In genomic region chr6:20811112-20811746, GRCh38 we compare ENCODE assay signal across 1 cellular context.
TF ChIP-seq lines count a peak whose summit lies in the region.

No MANE protein-coding gene starts in this region.

TF ChIP-seq in K562, 482 proteins besides CTCF, POLR2A, EP300 and RAD21 (continued from another document and continues in another):
- TF ChIP-seq, protein P1, sequence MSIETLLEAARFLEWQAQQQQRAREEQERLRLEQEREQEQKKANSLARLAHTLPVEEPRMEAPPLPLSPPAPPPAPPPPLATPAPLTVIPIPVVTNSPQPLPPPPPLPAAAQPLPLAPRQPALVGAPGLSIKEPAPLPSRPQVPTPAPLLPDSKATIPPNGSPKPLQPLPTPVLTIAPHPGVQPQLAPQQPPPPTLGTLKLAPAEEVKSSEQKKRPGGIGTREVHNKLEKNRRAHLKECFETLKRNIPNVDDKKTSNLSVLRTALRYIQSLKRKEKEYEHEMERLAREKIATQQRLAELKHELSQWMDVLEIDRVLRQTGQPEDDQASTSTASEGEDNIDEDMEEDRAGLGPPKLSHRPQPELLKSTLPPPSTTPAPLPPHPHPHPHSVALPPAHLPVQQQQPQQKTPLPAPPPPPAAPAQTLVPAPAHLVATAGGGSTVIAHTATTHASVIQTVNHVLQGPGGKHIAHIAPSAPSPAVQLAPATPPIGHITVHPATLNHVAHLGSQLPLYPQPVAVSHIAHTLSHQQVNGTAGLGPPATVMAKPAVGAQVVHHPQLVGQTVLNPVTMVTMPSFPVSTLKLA (conservative IDR thresholded peaks at IDR 0.05), result peak; percentile 42 to 53; a peak in 3 of 4 replicates
- TF ChIP-seq NR2F6 (CRISPR knock-in tag; IDR thresholded peaks at IDR 0.05), result no peak
- TF ChIP-seq, protein P2, sequence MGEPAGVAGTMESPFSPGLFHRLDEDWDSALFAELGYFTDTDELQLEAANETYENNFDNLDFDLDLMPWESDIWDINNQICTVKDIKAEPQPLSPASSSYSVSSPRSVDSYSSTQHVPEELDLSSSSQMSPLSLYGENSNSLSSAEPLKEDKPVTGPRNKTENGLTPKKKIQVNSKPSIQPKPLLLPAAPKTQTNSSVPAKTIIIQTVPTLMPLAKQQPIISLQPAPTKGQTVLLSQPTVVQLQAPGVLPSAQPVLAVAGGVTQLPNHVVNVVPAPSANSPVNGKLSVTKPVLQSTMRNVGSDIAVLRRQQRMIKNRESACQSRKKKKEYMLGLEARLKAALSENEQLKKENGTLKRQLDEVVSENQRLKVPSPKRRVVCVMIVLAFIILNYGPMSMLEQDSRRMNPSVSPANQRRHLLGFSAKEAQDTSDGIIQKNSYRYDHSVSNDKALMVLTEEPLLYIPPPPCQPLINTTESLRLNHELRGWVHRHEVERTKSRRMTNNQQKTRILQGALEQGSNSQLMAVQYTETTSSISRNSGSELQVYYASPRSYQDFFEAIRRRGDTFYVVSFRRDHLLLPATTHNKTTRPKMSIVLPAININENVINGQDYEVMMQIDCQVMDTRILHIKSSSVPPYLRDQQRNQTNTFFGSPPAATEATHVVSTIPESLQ (CRISPR knock-in tag; IDR thresholded peaks at IDR 0.05), result peak; percentile 64; the same call in 1 of the 2 replicates
- TF ChIP-seq STAT5A (IDR thresholded peaks at IDR 0.05; ENCODE audit: borderline replicate concordance, low read length), result peak; percentile 79
- TF ChIP-seq, protein P3, sequence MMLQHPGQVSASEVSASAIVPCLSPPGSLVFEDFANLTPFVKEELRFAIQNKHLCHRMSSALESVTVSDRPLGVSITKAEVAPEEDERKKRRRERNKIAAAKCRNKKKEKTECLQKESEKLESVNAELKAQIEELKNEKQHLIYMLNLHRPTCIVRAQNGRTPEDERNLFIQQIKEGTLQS (IDR thresholded peaks at IDR 0.05), result peak; percentile 100
- TF ChIP-seq, protein P3 (CRISPR knock-in tag; conservative IDR thresholded peaks at IDR 0.05), result peak; percentile 100
- 0 out of 2 replicates have a peak, but pooled peaks have one; percentile 27 for TF ChIP-seq ZSCAN32 (CRISPR knock-in tag; IDR thresholded peaks at IDR 0.05)
- TF ChIP-seq MAFF (IDR thresholded peaks at IDR 0.05; ENCODE audit: low read length), result peak; percentile 44; the same call in 1 of the 2 replicates
- TF ChIP-seq LCOR (CRISPR knock-in tag; IDR thresholded peaks at IDR 0.05), result peak; percentile 73; the same call in 1 of the 2 replicates
- TF ChIP-seq YY1 (IDR thresholded peaks at IDR 0.05; ENCODE audit: borderline replicate concordance in 1 of 3, control insufficient read depth in 1 of 3, extremely low read depth in 1 of 3, insufficient read depth in 3 of 3, insufficient read length in 1 of 3, insufficient replicate concordance in 2 of 3, low read depth in 1 of 3, low read length in 2 of 3), result no peak
- TF ChIP-seq, protein P4, sequence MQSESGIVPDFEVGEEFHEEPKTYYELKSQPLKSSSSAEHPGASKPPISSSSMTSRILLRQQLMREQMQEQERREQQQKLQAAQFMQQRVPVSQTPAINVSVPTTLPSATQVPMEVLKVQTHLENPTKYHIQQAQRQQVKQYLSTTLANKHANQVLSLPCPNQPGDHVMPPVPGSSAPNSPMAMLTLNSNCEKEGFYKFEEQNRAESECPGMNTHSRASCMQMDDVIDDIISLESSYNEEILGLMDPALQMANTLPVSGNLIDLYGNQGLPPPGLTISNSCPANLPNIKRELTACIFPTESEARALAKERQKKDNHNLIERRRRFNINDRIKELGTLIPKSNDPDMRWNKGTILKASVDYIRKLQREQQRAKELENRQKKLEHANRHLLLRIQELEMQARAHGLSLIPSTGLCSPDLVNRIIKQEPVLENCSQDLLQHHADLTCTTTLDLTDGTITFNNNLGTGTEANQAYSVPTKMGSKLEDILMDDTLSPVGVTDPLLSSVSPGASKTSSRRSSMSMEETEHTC (IDR thresholded peaks at IDR 0.05), result no peak
- TF ChIP-seq, protein P5, sequence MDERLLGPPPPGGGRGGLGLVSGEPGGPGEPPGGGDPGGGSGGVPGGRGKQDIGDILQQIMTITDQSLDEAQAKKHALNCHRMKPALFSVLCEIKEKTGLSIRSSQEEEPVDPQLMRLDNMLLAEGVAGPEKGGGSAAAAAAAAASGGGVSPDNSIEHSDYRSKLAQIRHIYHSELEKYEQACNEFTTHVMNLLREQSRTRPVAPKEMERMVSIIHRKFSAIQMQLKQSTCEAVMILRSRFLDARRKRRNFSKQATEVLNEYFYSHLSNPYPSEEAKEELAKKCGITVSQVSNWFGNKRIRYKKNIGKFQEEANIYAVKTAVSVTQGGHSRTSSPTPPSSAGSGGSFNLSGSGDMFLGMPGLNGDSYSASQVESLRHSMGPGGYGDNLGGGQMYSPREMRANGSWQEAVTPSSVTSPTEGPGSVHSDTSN (CRISPR knock-in tag; IDR thresholded peaks at IDR 0.05; ENCODE audit: low read depth), result no peak
- TF ChIP-seq, protein P5 (tag; conservative IDR thresholded peaks at IDR 0.05; ENCODE audit: low read depth), result peak; percentile 60
- 0 out of 2 replicates have a peak, but pooled peaks have one; percentile 45 for TF ChIP-seq FOXJ3 (CRISPR knock-in tag; IDR thresholded peaks at IDR 0.05)
- TF ChIP-seq SMARCC2 (IDR thresholded peaks at IDR 0.05; ENCODE audit: low read depth), result peak; percentile 93
- TF ChIP-seq, protein P6, sequence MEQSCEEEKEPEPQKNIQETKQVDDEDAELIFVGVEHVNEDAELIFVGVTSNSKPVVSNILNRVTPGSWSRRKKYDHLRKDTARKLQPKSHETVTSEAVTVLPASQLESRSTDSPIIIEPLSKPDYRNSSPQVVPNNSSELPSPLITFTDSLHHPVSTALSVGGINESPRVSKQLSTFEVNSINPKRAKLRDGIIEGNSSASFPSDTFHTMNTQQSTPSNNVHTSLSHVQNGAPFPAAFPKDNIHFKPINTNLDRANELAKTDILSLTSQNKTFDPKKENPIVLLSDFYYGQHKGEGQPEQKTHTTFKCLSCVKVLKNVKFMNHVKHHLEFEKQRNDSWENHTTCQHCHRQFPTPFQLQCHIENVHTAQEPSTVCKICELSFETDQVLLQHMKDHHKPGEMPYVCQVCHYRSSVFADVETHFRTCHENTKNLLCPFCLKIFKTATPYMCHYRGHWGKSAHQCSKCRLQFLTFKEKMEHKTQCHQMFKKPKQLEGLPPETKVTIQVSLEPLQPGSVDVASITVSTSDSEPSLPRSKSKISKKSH (CRISPR knock-in tag; IDR thresholded peaks at IDR 0.05), result no peak
- no peak for TF ChIP-seq ZNF134 (CRISPR knock-in tag; conservative IDR thresholded peaks at IDR 0.05)
- TF ChIP-seq CBX3 (IDR thresholded peaks at IDR 0.05; ENCODE audit: borderline replicate concordance in 1 of 2, low read length in 2 of 2), result peak in 1 of 2 experiments; percentile 59; a peak in 1 of 3 replicates
- no peak for TF ChIP-seq ZNF282 (CRISPR knock-in tag; IDR thresholded peaks at IDR 0.05)
- TF ChIP-seq ETV1 (tag; conservative IDR thresholded peaks at IDR 0.05; ENCODE audit: low read depth), result peak; percentile 44; the same call in 1 of the 2 replicates
- TF ChIP-seq, protein P7, sequence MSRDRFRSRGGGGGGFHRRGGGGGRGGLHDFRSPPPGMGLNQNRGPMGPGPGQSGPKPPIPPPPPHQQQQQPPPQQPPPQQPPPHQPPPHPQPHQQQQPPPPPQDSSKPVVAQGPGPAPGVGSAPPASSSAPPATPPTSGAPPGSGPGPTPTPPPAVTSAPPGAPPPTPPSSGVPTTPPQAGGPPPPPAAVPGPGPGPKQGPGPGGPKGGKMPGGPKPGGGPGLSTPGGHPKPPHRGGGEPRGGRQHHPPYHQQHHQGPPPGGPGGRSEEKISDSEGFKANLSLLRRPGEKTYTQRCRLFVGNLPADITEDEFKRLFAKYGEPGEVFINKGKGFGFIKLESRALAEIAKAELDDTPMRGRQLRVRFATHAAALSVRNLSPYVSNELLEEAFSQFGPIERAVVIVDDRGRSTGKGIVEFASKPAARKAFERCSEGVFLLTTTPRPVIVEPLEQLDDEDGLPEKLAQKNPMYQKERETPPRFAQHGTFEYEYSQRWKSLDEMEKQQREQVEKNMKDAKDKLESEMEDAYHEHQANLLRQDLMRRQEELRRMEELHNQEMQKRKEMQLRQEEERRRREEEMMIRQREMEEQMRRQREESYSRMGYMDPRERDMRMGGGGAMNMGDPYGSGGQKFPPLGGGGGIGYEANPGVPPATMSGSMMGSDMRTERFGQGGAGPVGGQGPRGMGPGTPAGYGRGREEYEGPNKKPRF (IDR thresholded peaks at IDR 0.05; ENCODE audit: low read depth, low read length), result no peak
- peak; percentile 66; the same call in 1 of the 2 replicates for TF ChIP-seq ZNF175 (CRISPR knock-in tag; IDR thresholded peaks at IDR 0.05; ENCODE audit: low read depth)
- TF ChIP-seq ZEB2 (IDR thresholded peaks at IDR 0.05), result peak; percentile 79
- peak; percentile 60 for TF ChIP-seq NFE2 (IDR thresholded peaks at IDR 0.05; ENCODE audit: low read depth)
- peak; percentile 99 for TF ChIP-seq NFATC3 (IDR thresholded peaks at IDR 0.05)
- TF ChIP-seq MAZ (CRISPR knock-in tag; conservative IDR thresholded peaks at IDR 0.05 in 1 of 2, IDR thresholded peaks at IDR 0.05 in 1 of 2), result no peak
- TF ChIP-seq RCOR1 (IDR thresholded peaks at IDR 0.05; ENCODE audit: borderline replicate concordance in 1 of 2, low read depth in 2 of 2, low read length in 2 of 2), result peak in 1 of 2 experiments; percentile 80; a peak in 2 of 4 replicates
- TF ChIP-seq CREM (IDR thresholded peaks at IDR 0.05; ENCODE audit: low read depth), result peak; percentile 56
- TF ChIP-seq, protein P8, sequence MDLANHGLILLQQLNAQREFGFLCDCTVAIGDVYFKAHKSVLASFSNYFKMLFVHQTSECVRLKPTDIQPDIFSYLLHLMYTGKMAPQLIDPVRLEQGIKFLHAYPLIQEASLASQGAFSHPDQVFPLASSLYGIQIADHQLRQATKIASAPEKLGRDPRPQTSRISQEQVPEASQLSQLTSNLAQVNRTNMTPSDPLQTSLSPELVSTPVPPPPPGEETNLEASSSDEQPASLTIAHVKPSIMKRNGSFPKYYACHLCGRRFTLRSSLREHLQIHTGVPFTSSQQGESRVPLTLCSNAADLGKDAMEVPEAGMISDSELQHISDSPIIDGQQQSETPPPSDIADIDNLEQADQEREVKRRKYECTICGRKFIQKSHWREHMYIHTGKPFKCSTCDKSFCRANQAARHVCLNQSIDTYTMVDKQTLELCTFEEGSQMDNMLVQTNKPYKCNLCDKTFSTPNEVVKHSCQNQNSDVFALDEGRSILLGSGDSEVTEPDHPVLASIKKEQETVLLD (IDR thresholded peaks at IDR 0.05), result peak; percentile 72; the same call in 1 of the 2 replicates
- TF ChIP-seq, protein P9, sequence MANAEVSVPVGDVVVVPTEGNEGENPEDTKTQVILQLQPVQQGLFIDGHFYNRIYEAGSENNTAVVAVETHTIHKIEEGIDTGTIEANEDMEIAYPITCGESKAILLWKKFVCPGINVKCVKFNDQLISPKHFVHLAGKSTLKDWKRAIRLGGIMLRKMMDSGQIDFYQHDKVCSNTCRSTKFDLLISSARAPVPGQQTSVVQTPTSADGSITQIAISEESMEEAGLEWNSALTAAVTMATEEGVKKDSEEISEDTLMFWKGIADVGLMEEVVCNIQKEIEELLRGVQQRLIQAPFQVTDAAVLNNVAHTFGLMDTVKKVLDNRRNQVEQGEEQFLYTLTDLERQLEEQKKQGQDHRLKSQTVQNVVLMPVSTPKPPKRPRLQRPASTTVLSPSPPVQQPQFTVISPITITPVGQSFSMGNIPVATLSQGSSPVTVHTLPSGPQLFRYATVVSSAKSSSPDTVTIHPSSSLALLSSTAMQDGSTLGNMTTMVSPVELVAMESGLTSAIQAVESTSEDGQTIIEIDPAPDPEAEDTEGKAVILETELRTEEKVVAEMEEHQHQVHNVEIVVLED (CRISPR knock-in tag; IDR thresholded peaks at IDR 0.05), result no peak
- no peak for TF ChIP-seq MCM7 (IDR thresholded peaks at IDR 0.05)
- TF ChIP-seq TOE1 (IDR thresholded peaks at IDR 0.05; ENCODE audit: borderline replicate concordance), result peak; percentile 83
- no peak for TF ChIP-seq TOE1 (CRISPR knock-in tag; IDR thresholded peaks at IDR 0.05; ENCODE audit: borderline replicate concordance, low read depth)
- TF ChIP-seq ELF4 (CRISPR knock-in tag; IDR thresholded peaks at IDR 0.05), result 0 out of 2 replicates have a peak, but pooled peaks have one; percentile 54
- peak; percentile 53; the same call in 1 of the 2 replicates for TF ChIP-seq MEF2A (IDR thresholded peaks at IDR 0.05; ENCODE audit: control insufficient read depth, low read depth, low read length)
- peak; percentile 91 for TF ChIP-seq ARID1B (IDR thresholded peaks at IDR 0.05)
- peak; percentile 93 for TF ChIP-seq RFX1 (IDR thresholded peaks at IDR 0.05)
- TF ChIP-seq POLR3A (IDR thresholded peaks at IDR 0.05; ENCODE audit: borderline replicate concordance, extremely low read depth, insufficient read depth, insufficient read length), result no peak
- TF ChIP-seq GABPA (tag; conservative IDR thresholded peaks at IDR 0.05; ENCODE audit: low read depth), result peak; percentile 60; the same call in 1 of the 2 replicates
- peak; percentile 74; the same call in 1 of the 2 replicates for TF ChIP-seq LEF1 (IDR thresholded peaks at IDR 0.05)
- 0 out of 2 replicates have a peak, but pooled peaks have one; percentile 23 for TF ChIP-seq PML (IDR thresholded peaks at IDR 0.05; ENCODE audit: low read length)
- peak; percentile 100 for TF ChIP-seq JUND (IDR thresholded peaks at IDR 0.05; ENCODE audit: borderline replicate concordance, low read depth, low read length)
- TF ChIP-seq JUND (tag; IDR thresholded peaks at IDR 0.05; ENCODE audit: borderline replicate concordance, low read depth, low read length), result peak; percentile 100
- no peak for TF ChIP-seq RBM22 (IDR thresholded peaks at IDR 0.05; ENCODE audit: low read depth, low read length, poor library complexity, severe bottlenecking)
- TF ChIP-seq, protein P10, sequence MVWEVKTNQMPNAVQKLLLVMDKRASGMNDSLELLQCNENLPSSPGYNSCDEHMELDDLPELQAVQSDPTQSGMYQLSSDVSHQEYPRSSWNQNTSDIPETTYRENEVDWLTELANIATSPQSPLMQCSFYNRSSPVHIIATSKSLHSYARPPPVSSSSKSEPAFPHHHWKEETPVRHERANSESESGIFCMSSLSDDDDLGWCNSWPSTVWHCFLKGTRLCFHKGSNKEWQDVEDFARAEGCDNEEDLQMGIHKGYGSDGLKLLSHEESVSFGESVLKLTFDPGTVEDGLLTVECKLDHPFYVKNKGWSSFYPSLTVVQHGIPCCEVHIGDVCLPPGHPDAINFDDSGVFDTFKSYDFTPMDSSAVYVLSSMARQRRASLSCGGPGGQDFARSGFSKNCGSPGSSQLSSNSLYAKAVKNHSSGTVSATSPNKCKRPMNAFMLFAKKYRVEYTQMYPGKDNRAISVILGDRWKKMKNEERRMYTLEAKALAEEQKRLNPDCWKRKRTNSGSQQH (CRISPR knock-in tag; IDR thresholded peaks at IDR 0.05), result 0 out of 2 replicates have a peak, but pooled peaks have one; percentile 56
- peak in 1 of 2 experiments; percentile 14 for TF ChIP-seq NCOA2 (IDR thresholded peaks at IDR 0.05; ENCODE audit: partially characterized antibody in 2 of 2)
- TF ChIP-seq TRIM24 (IDR thresholded peaks at IDR 0.05), result peak; percentile 36 to 78; a peak in 3 of 4 replicates
- peak; percentile 92 for TF ChIP-seq ZFX (CRISPR knock-in tag; IDR thresholded peaks at IDR 0.05)
- TF ChIP-seq GATAD2A (IDR thresholded peaks at IDR 0.05), result peak; percentile 83
